1 cellular context compared by ENCODE assay signal in the genomic region with DNA sequence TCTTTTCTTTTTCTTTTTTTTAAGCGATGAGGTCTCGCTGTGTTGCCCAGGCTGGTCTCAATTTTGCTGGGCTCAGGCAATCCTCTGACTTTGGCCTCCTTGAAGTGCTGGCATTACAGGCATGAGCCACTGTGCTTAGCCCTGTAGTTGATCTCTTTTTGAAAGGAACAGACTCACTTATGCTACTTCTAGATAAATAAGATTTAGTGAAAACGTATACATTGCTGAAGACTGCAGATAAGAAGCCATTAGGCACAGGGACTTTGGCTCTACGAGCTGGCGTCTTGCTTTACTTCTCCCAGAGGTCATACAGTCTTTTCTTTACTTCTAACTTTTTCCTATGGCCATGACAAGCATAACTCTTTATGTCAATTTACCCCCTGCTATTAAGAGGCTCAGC.
TF ChIP-seq lines count a peak whose summit lies in the region.

No MANE protein-coding gene starts in this region.

TF ChIP-seq in K562, 482 proteins besides CTCF, POLR2A, EP300 and RAD21 (continued from another document and continues in another):
- TF ChIP-seq, protein P1, sequence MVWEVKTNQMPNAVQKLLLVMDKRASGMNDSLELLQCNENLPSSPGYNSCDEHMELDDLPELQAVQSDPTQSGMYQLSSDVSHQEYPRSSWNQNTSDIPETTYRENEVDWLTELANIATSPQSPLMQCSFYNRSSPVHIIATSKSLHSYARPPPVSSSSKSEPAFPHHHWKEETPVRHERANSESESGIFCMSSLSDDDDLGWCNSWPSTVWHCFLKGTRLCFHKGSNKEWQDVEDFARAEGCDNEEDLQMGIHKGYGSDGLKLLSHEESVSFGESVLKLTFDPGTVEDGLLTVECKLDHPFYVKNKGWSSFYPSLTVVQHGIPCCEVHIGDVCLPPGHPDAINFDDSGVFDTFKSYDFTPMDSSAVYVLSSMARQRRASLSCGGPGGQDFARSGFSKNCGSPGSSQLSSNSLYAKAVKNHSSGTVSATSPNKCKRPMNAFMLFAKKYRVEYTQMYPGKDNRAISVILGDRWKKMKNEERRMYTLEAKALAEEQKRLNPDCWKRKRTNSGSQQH (CRISPR knock-in tag; IDR thresholded peaks at IDR 0.05): no peak
- TF ChIP-seq HDAC2 (IDR thresholded peaks at IDR 0.05) (peak; percentile 71; the same call in 1 of the 2 replicates), KDM1A (IDR thresholded peaks at IDR 0.05) (peak; percentile 93), MTA2 (IDR thresholded peaks at IDR 0.05; ENCODE audit: low read depth) (peak; percentile 80), TEAD4 (IDR thresholded peaks at IDR 0.05; ENCODE audit: low read length) (peak; percentile 90), TEAD4 (CRISPR knock-in tag; IDR thresholded peaks at IDR 0.05; ENCODE audit: borderline replicate concordance) (no peak), TAL1 (IDR thresholded peaks at IDR 0.05) (peak; percentile 88), JUND (IDR thresholded peaks at IDR 0.05; ENCODE audit: borderline replicate concordance, low read depth, low read length) (0 out of 2 replicates have a peak, but pooled peaks have one; percentile 16), JUND (tag; IDR thresholded peaks at IDR 0.05; ENCODE audit: borderline replicate concordance, low read depth, low read length) (no peak), BHLHE40 (IDR thresholded peaks at IDR 0.05; ENCODE audit: low read length) (peak; percentile 15; the same call in 1 of the 2 replicates), TBL1XR1 (IDR thresholded peaks at IDR 0.05; ENCODE audit: low read length in 2 of 2) (peak in 1 of 2 experiments; percentile 56; a peak in 2 of 4 replicates), HDAC1 (IDR thresholded peaks at IDR 0.05) (peak in 1 of 2 experiments; percentile 85; a peak in 2 of 4 replicates), EGR1 (conservative IDR thresholded peaks at IDR 0.05) (no peak), CCAR2 (IDR thresholded peaks at IDR 0.05; ENCODE audit: low read depth, low read length) (no peak), RCOR1 (IDR thresholded peaks at IDR 0.05; ENCODE audit: borderline replicate concordance in 1 of 2, low read depth in 2 of 2, low read length in 2 of 2) (peak; percentile 30 to 90; a peak in 3 of 4 replicates), SIN3A (IDR thresholded peaks at IDR 0.05; ENCODE audit: borderline replicate concordance in 2 of 2, control insufficient read depth in 1 of 2, low read depth in 2 of 2, low read length in 2 of 2) (no peak), HLTF (IDR thresholded peaks at IDR 0.05) (no peak), BCOR (IDR thresholded peaks at IDR 0.05) (no peak), FOXM1 (IDR thresholded peaks at IDR 0.05; ENCODE audit: low read depth) (peak; percentile 55; the same call in 1 of the 2 replicates), FOXM1 (CRISPR knock-in tag; IDR thresholded peaks at IDR 0.05; ENCODE audit: low read depth) (no peak), MTA3 (IDR thresholded peaks at IDR 0.05; ENCODE audit: borderline replicate concordance) (0 out of 2 replicates have a peak, but pooled peaks have one; percentile 30), ELF4 (CRISPR knock-in tag; IDR thresholded peaks at IDR 0.05) (no peak), TCF3 (CRISPR knock-in tag; IDR thresholded peaks at IDR 0.05) (peak; percentile 92)
- TF ChIP-seq, protein P2, sequence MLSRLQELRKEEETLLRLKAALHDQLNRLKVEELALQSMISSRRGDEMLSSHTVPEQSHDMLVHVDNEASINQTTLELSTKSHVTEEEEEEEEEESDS (CRISPR knock-in tag; IDR thresholded peaks at IDR 0.05): no peak
- TF ChIP-seq, protein P3, sequence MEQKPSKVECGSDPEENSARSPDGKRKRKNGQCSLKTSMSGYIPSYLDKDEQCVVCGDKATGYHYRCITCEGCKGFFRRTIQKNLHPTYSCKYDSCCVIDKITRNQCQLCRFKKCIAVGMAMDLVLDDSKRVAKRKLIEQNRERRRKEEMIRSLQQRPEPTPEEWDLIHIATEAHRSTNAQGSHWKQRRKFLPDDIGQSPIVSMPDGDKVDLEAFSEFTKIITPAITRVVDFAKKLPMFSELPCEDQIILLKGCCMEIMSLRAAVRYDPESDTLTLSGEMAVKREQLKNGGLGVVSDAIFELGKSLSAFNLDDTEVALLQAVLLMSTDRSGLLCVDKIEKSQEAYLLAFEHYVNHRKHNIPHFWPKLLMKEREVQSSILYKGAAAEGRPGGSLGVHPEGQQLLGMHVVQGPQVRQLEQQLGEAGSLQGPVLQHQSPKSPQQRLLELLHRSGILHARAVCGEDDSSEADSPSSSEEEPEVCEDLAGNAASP (IDR thresholded peaks at IDR 0.05): no peak
- TF ChIP-seq, protein P4, sequence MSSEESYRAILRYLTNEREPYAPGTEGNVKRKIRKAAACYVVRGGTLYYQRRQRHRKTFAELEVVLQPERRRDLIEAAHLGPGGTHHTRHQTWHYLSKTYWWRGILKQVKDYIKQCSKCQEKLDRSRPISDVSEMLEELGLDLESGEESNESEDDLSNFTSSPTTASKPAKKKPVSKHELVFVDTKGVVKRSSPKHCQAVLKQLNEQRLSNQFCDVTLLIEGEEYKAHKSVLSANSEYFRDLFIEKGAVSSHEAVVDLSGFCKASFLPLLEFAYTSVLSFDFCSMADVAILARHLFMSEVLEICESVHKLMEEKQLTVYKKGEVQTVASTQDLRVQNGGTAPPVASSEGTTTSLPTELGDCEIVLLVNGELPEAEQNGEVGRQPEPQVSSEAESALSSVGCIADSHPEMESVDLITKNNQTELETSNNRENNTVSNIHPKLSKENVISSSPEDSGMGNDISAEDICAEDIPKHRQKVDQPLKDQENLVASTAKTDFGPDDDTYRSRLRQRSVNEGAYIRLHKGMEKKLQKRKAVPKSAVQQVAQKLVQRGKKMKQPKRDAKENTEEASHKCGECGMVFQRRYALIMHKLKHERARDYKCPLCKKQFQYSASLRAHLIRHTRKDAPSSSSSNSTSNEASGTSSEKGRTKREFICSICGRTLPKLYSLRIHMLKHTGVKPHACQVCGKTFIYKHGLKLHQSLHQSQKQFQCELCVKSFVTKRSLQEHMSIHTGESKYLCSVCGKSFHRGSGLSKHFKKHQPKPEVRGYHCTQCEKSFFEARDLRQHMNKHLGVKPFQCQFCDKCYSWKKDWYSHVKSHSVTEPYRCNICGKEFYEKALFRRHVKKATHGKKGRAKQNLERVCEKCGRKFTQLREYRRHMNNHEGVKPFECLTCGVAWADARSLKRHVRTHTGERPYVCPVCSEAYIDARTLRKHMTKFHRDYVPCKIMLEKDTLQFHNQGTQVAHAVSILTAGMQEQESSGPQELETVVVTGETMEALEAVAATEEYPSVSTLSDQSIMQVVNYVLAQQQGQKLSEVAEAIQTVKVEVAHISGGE (CRISPR knock-in tag; IDR thresholded peaks at IDR 0.05): no peak
- TF ChIP-seq, protein P5, sequence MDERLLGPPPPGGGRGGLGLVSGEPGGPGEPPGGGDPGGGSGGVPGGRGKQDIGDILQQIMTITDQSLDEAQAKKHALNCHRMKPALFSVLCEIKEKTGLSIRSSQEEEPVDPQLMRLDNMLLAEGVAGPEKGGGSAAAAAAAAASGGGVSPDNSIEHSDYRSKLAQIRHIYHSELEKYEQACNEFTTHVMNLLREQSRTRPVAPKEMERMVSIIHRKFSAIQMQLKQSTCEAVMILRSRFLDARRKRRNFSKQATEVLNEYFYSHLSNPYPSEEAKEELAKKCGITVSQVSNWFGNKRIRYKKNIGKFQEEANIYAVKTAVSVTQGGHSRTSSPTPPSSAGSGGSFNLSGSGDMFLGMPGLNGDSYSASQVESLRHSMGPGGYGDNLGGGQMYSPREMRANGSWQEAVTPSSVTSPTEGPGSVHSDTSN (CRISPR knock-in tag; IDR thresholded peaks at IDR 0.05; ENCODE audit: low read depth): no peak
- TF ChIP-seq, protein P5 (tag; conservative IDR thresholded peaks at IDR 0.05; ENCODE audit: low read depth): peak; percentile 56; the same call in 1 of the 2 replicates
- TF ChIP-seq, protein P6, sequence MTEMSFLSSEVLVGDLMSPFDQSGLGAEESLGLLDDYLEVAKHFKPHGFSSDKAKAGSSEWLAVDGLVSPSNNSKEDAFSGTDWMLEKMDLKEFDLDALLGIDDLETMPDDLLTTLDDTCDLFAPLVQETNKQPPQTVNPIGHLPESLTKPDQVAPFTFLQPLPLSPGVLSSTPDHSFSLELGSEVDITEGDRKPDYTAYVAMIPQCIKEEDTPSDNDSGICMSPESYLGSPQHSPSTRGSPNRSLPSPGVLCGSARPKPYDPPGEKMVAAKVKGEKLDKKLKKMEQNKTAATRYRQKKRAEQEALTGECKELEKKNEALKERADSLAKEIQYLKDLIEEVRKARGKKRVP (CRISPR knock-in tag; IDR thresholded peaks at IDR 0.05): no peak
- TF ChIP-seq, protein P7, sequence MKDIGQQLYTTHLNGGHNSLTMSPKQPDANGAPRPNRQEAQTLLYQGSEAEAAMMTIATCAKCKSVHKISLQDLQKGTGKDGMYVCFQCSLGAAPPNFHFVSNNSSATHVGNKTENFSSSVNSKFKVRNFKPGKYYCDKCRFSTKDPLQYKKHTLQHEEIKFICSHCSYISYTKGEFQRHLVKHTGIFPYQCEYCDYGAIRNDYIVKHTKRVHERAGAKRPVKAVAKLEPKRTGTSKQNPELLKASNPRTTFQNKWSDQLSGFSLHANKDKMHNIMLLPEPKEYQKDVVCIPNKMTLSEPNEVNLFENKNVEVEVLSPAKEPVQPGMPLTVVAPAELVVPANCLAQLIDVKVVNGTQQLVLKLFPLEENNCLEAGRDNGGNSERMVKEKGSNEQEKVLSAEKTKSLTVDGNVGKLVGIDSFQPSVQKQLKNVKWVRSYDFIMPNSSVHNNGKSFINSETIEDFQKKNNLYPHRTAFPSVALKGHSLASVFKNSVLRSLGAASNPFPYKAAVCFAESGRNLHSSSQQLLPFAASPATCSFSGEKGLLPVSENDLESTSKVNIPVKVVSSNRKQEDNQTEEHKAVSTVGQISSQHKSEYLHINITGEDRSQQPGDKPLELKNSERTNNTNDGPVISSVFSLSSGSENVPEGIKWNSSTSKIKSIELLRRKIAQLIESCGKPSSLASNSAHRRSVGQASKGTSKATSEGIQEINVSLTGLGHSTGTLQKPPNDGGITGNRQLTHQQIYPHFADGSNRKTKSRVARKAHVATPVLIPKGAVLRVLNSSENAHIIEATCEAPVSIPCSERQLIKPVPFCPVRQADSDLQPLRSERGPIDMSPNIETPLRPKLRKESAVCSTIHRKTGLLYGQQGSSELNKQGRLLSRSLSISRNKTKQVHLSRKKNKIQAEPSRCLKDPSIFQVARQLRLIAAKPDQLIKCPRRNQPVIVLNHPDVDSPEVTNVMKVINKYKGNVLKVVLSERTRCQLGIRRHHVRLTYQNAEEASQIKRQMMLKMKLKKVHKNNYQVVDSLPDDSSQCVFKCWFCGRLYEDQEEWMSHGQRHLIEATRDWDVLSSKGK (CRISPR knock-in tag; IDR thresholded peaks at IDR 0.05): no peak
- TF ChIP-seq, protein P8, sequence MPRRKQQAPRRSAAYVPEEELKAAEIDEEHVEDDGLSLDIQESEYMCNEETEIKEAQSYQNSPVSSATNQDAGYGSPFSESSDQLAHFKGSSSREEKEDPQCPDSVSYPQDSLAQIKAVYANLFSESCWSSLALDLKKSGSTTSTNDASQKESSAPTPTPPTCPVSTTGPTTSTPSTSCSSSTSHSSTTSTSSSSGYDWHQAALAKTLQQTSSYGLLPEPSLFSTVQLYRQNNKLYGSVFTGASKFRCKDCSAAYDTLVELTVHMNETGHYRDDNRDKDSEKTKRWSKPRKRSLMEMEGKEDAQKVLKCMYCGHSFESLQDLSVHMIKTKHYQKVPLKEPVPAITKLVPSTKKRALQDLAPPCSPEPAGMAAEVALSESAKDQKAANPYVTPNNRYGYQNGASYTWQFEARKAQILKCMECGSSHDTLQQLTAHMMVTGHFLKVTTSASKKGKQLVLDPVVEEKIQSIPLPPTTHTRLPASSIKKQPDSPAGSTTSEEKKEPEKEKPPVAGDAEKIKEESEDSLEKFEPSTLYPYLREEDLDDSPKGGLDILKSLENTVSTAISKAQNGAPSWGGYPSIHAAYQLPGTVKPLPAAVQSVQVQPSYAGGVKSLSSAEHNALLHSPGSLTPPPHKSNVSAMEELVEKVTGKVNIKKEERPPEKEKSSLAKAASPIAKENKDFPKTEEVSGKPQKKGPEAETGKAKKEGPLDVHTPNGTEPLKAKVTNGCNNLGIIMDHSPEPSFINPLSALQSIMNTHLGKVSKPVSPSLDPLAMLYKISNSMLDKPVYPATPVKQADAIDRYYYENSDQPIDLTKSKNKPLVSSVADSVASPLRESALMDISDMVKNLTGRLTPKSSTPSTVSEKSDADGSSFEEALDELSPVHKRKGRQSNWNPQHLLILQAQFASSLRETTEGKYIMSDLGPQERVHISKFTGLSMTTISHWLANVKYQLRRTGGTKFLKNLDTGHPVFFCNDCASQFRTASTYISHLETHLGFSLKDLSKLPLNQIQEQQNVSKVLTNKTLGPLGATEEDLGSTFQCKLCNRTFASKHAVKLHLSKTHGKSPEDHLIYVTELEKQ (CRISPR knock-in tag; IDR thresholded peaks at IDR 0.05): no peak
- TF ChIP-seq, protein P9, sequence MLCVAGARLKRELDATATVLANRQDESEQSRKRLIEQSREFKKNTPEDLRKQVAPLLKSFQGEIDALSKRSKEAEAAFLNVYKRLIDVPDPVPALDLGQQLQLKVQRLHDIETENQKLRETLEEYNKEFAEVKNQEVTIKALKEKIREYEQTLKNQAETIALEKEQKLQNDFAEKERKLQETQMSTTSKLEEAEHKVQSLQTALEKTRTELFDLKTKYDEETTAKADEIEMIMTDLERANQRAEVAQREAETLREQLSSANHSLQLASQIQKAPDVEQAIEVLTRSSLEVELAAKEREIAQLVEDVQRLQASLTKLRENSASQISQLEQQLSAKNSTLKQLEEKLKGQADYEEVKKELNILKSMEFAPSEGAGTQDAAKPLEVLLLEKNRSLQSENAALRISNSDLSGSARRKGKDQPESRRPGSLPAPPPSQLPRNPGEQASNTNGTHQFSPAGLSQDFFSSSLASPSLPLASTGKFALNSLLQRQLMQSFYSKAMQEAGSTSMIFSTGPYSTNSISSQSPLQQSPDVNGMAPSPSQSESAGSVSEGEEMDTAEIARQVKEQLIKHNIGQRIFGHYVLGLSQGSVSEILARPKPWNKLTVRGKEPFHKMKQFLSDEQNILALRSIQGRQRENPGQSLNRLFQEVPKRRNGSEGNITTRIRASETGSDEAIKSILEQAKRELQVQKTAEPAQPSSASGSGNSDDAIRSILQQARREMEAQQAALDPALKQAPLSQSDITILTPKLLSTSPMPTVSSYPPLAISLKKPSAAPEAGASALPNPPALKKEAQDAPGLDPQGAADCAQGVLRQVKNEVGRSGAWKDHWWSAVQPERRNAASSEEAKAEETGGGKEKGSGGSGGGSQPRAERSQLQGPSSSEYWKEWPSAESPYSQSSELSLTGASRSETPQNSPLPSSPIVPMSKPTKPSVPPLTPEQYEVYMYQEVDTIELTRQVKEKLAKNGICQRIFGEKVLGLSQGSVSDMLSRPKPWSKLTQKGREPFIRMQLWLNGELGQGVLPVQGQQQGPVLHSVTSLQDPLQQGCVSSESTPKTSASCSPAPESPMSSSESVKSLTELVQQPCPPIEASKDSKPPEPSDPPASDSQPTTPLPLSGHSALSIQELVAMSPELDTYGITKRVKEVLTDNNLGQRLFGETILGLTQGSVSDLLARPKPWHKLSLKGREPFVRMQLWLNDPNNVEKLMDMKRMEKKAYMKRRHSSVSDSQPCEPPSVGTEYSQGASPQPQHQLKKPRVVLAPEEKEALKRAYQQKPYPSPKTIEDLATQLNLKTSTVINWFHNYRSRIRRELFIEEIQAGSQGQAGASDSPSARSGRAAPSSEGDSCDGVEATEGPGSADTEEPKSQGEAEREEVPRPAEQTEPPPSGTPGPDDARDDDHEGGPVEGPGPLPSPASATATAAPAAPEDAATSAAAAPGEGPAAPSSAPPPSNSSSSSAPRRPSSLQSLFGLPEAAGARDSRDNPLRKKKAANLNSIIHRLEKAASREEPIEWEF (CRISPR knock-in tag; IDR thresholded peaks at IDR 0.05): no peak
